In the genomic region with DNA sequence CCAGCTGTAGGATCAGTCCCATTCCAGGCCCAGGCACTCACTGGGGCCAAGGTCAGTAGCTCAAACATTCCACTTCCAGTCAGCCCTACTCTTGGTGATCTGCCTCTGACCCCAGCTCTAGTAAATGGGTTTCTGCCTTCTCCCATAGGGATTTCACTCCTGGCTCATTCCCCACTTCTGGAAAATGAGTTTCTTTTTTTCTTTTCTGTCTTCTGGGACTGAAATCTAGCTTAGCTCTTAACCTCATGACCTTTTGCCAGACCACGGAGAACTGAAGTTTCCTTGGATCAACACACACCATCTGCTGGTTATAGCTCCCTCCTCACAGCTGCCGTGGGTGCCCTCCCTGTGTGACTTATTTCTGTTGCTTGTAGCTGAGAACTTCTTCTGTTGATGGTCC, we compare ENCODE assay signal across 18 cellular contexts. TPM values are rescaled to one million over a fixed set of nuclear protein-coding genes. Genes with fewer than 3 reads are reported as not detected.
DNase-seq lines count a peak whose midpoint lies in the region; ATAC-seq and TF ChIP-seq lines count a peak whose summit lies in the region.
"Had no signal": no experiment of that assay in that cellular context is flagged by ENCODE, and none has a peak within 500 bp of the region (broad histone marks: within the 10 kb centered on the region; RNA-seq: fewer than 3 reads in every experiment).

No MANE protein-coding gene starts in this region.

- H3K27ac Mint-ChIP-seq in osteocyte (ENCODE audit: unreplicated experiment) = peak overlapping the region; percentile 15
- H3K27ac Mint-ChIP-seq: activated naive CD8-positive, alpha-beta T cell treated with anti-CD3 and anti-CD28 coated beads, Interleukin-2, amount 10 ng/mL, durations not matched to agents 7 days and 5 days; CD14-positive monocyte; T-cell had no signal

- H3K4me3 ChIP-seq in fibroblast of pulmonary artery (replicated peaks; ENCODE audit: low read depth, low read length) = no peak overlapping the region
- H3K4me3 ChIP-seq: coronary artery, MG63, uterus had no signal

- peak overlapping the region; percentile 23; the same call in 1 of the 2 replicates for H3K27ac ChIP-seq in C4-2B
- H3K27ac ChIP-seq: coronary artery, uterus had no signal

- TF ChIP-seq CTCF in C4-2B (conservative IDR thresholded peaks at IDR 0.05) (no peak), fibroblast of pulmonary artery (IDR thresholded peaks at IDR 0.05; ENCODE audit: low read length, missing control alignments) (no peak), osteocyte (IDR thresholded peaks at IDR 0.05) (no peak)

- DNase-seq in NCI-H226 = peak; percentile 26
- DNase-seq in fibroblast of pulmonary artery (ENCODE audit: low read depth) = peak; percentile 28
- DNase-seq in osteocyte (ENCODE audit: extremely low spot score, unreplicated experiment) = no peak
- DNase-seq in COLO829 (ENCODE audit: low spot score) = no peak
- DNase-seq in SW 1271 (lab: John Stamatoyannopoulos, UW) = no peak
- DNase-seq in NCI-H187 (lab: John Stamatoyannopoulos, UW) = no peak
- DNase-seq: activated naive CD8-positive, alpha-beta T cell treated with anti-CD3 and anti-CD28 coated beads, Interleukin-2, amount 10 ng/mL, durations not matched to agents 7 days and 5 days; erythroblast; MG63; OCI-M1; stimulated activated CD4-positive, alpha-beta T cell treated with anti-CD3 and anti-CD28 coated beads, Interleukin-1b, Interleukin-23, amount 100 ng/mL, for 48 hours; T-cell; uterus had no signal

- H3K27me3 Mint-ChIP-seq in osteocyte (ENCODE audit: unreplicated experiment) = peaks cover 2% of the 10 kb centered on the region
- H3K27me3 Mint-ChIP-seq: activated naive CD8-positive, alpha-beta T cell treated with anti-CD3 and anti-CD28 coated beads, Interleukin-2, amount 10 ng/mL, durations not matched to agents 7 days and 5 days; T-cell had no signal

- H3K9me3 Mint-ChIP-seq in osteocyte (ENCODE audit: unreplicated experiment) = peaks cover 3% of the 10 kb centered on the region

- H3K36me3 Mint-ChIP-seq in osteocyte (ENCODE audit: unreplicated experiment) = peaks cover 7% of the 10 kb centered on the region
- H3K36me3 Mint-ChIP-seq: activated naive CD8-positive, alpha-beta T cell treated with anti-CD3 and anti-CD28 coated beads, Interleukin-2, amount 10 ng/mL, durations not matched to agents 7 days and 5 days; CD14-positive monocyte; T-cell had no signal

- no peak overlapping the region for H3K4me3 Mint-ChIP-seq in osteocyte (ENCODE audit: unreplicated experiment)
- H3K4me3 Mint-ChIP-seq: activated naive CD8-positive, alpha-beta T cell treated with anti-CD3 and anti-CD28 coated beads, Interleukin-2, amount 10 ng/mL, durations not matched to agents 7 days and 5 days; CD14-positive monocyte; T-cell had no signal

- no peak for ATAC-seq in HG03095 (IDR thresholded peaks at IDR 0.05; ENCODE audit: unreplicated experiment)
- ATAC-seq: activated CD4-positive, CD25-positive, alpha-beta regulatory T cell treated with anti-CD3 and anti-CD28 coated beads, Interleukin-2, amount 50 U/mL, for 24 hours; T-cell had no signal

- peaks cover 11% of the 10 kb centered on the region for H3K4me1 Mint-ChIP-seq in osteocyte (ENCODE audit: unreplicated experiment)
- H3K4me1 Mint-ChIP-seq: activated naive CD8-positive, alpha-beta T cell treated with anti-CD3 and anti-CD28 coated beads, Interleukin-2, amount 10 ng/mL, durations not matched to agents 7 days and 5 days; CD14-positive monocyte; T-cell had no signal

RNA-seq across cellular contexts. Expression of gene MME, which starts 21.3 kb away (rescaled TPM):
- total RNA-seq in osteocyte = 13.9 and 14.5 TPM in 2 replicates

Comparison
In these comparisons a context has a peak if more than half of its experiments do, and no peak if none do; other contexts are left out.
1. DNase-seq: peak in NCI-H226 (single experiment) and fibroblast of pulmonary artery (single experiment); none in osteocyte (single experiment), COLO829 (single experiment), SW 1271 (0 of 2) and NCI-H187 (0 of 2).